1 cellular context compared by ENCODE assay signal in the genomic region with DNA sequence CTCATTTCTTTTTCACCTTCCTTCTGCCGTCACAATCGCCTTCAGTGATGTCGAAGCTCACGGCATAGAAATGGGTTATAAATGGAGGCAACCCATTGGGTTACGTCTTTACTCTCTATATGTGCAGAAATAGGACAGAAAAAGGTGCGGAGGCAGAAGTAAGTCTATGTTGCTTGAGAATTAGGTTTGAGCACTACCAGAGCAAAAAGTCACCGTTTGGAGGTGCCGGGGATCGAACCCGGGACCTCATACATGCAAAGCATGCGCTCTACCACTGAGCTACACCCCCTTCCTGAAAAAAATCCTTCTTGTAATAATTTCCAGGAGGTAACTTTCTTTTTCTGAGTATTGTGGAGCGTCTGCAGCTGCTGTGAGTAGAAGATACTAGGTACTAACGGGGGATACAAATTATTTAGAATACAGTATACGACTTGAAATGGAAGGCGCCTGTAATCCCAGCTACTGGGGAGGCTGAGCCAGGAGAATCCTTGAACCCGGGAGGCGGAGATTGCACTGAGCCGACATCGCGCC.
TF ChIP-seq lines count a peak whose summit lies in the region.

No MANE protein-coding gene starts in this region.

TF ChIP-seq in HEK293, 187 proteins besides CTCF, POLR2A, EP300 and RAD21 (continued from another document):
- peak; percentile 68 for TF ChIP-seq PRDM10 (tag by site-specific recombination; IDR thresholded peaks at IDR 0.05)
- TF ChIP-seq ZBTB6 (tag by site-specific recombination; IDR thresholded peaks at IDR 0.05) = peak; percentile 68; the same call in 1 of the 2 replicates
- no peak for TF ChIP-seq ZFP3 (tag by site-specific recombination; IDR thresholded peaks at IDR 0.05; ENCODE audit: low read depth)
- TF ChIP-seq, protein P1, sequence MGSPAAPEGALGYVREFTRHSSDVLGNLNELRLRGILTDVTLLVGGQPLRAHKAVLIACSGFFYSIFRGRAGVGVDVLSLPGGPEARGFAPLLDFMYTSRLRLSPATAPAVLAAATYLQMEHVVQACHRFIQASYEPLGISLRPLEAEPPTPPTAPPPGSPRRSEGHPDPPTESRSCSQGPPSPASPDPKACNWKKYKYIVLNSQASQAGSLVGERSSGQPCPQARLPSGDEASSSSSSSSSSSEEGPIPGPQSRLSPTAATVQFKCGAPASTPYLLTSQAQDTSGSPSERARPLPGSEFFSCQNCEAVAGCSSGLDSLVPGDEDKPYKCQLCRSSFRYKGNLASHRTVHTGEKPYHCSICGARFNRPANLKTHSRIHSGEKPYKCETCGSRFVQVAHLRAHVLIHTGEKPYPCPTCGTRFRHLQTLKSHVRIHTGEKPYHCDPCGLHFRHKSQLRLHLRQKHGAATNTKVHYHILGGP (tag by site-specific recombination; IDR thresholded peaks at IDR 0.05) = no peak
- TF ChIP-seq ZNF488 (tag by site-specific recombination; IDR thresholded peaks at IDR 0.05) = no peak
- no peak for TF ChIP-seq ZIC2 (tag by site-specific recombination; IDR thresholded peaks at IDR 0.05)
- no peak for TF ChIP-seq SP3 (tag by site-specific recombination; IDR thresholded peaks at IDR 0.05)
- TF ChIP-seq ZNF335 (tag by site-specific recombination; conservative IDR thresholded peaks at IDR 0.05) = no peak
- TF ChIP-seq ZNF211 (tag by site-specific recombination; IDR thresholded peaks at IDR 0.05; ENCODE audit: low read depth) = no peak
- no peak for TF ChIP-seq ZBTB26 (tag by site-specific recombination; optimal IDR thresholded peaks at IDR 0.05)
- TF ChIP-seq ZNF561 (tag by site-specific recombination; IDR thresholded peaks at IDR 0.05; ENCODE audit: borderline replicate concordance) = no peak; the same call in none of the 2 replicates
- no peak for TF ChIP-seq MEIS1 (CRISPR knock-in tag; IDR thresholded peaks at IDR 0.05; ENCODE audit: borderline replicate concordance)
- TF ChIP-seq ZXDB (tag by site-specific recombination; IDR thresholded peaks at IDR 0.05) = no peak
- TF ChIP-seq ZBTB10 (tag by site-specific recombination; IDR thresholded peaks at IDR 0.05) = no peak; the same call in 1 of the 2 replicates
- TF ChIP-seq ZNF76 (tag by site-specific recombination; IDR thresholded peaks at IDR 0.05; ENCODE audit: borderline replicate concordance, low read depth) = no peak; the same call in 1 of the 2 replicates
- TF ChIP-seq, protein P2, sequence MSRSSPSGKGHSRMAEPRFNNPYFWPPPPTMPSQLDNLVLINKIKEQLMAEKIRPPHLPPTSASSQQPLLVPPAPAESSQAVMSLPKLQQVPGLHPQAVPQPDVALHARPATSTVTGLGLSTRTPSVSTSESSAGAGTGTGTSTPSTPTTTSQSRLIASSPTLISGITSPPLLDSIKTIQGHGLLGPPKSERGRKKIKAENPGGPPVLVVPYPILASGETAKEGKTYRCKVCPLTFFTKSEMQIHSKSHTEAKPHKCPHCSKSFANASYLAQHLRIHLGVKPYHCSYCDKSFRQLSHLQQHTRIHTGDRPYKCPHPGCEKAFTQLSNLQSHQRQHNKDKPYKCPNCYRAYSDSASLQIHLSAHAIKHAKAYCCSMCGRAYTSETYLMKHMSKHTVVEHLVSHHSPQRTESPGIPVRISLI (tag by site-specific recombination; IDR thresholded peaks at IDR 0.05) = peak; percentile 90
- TF ChIP-seq PRDM6 (tag by site-specific recombination; IDR thresholded peaks at IDR 0.05) = peak; percentile 24; the same call in 1 of the 2 replicates
- TF ChIP-seq ZNF366 (tag by site-specific recombination; conservative IDR thresholded peaks at IDR 0.05) = peak; percentile 67; the same call in 1 of the 2 replicates
- TF ChIP-seq ZSCAN5A (tag by site-specific recombination; IDR thresholded peaks at IDR 0.05) = no peak
- TF ChIP-seq ZNF112 (tag by site-specific recombination; IDR thresholded peaks at IDR 0.05) = no peak
- no peak for TF ChIP-seq WT1 (tag by site-specific recombination; IDR thresholded peaks at IDR 0.05)
- TF ChIP-seq KLF16 (tag by site-specific recombination; IDR thresholded peaks at IDR 0.05) = no peak
- TF ChIP-seq ZNF792 (tag by site-specific recombination; IDR thresholded peaks at IDR 0.05) = no peak
- no peak for TF ChIP-seq ZNF416 (tag by site-specific recombination; IDR thresholded peaks at IDR 0.05)
- TF ChIP-seq, protein P3, sequence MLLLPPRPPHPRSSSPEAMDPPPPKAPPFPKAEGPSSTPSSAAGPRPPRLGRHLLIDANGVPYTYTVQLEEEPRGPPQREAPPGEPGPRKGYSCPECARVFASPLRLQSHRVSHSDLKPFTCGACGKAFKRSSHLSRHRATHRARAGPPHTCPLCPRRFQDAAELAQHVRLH (tag by site-specific recombination; IDR thresholded peaks at IDR 0.05) = peak; percentile 26; the same call in 1 of the 2 replicates
- no peak for TF ChIP-seq HOXD13 (CRISPR knock-in tag; IDR thresholded peaks at IDR 0.05; ENCODE audit: borderline replicate concordance)
- TF ChIP-seq ZNF16 (tag by site-specific recombination; IDR thresholded peaks at IDR 0.05; ENCODE audit: low read depth) = 0 out of 2 replicates have a peak, but pooled peaks have one; percentile 3
- TF ChIP-seq ZNF624 (tag by site-specific recombination; IDR thresholded peaks at IDR 0.05) = no peak
- no peak for TF ChIP-seq TRIM28 (IDR thresholded peaks at IDR 0.05; ENCODE audit: borderline replicate concordance, low read length)
- TF ChIP-seq MYNN (tag by site-specific recombination; IDR thresholded peaks at IDR 0.05; ENCODE audit: borderline replicate concordance) = no peak
- TF ChIP-seq KLF17 (tag by site-specific recombination; IDR thresholded peaks at IDR 0.05) = peak; percentile 37; the same call in 1 of the 2 replicates
- 0 out of 2 replicates have a peak, but pooled peaks have one; percentile 10 for TF ChIP-seq ZNF324 (tag by site-specific recombination; IDR thresholded peaks at IDR 0.05)
- TF ChIP-seq SCRT1 (tag by site-specific recombination; IDR thresholded peaks at IDR 0.05; ENCODE audit: borderline replicate concordance) = no peak
